In genomic region chr12:50620975-50621360, GRCh38 we compare ENCODE assay signal across 12 cellular contexts.
DNase-seq lines count a peak whose midpoint lies in the region; ATAC-seq and TF ChIP-seq lines count a peak whose summit lies in the region.
"Had no signal": no experiment of that assay in that cellular context is flagged by ENCODE, and none has a peak within 500 bp of the region (broad histone marks: within the 10 kb centered on the region; RNA-seq: fewer than 3 reads in every experiment).

No MANE protein-coding gene starts in this region.

- H3F3A ChIP-seq in SK-N-SH (replicated peaks; ENCODE audit: insufficient read depth) = peaks cover 33% of the 10 kb centered on the region

- no peak overlapping the region for H3K9ac ChIP-seq in SK-N-SH

- H3K4me3 ChIP-seq in SK-N-SH (ENCODE audit: low read depth in 2 of 2, low read length in 1 of 2) (no peak overlapping the region), esophagus squamous epithelium (no peak overlapping the region)
- H3K4me3 ChIP-seq: lower lobe of right lung, thoracic aorta had no signal

- peaks cover 49% of the 10 kb centered on the region for H3K4me1 Mint-ChIP-seq in activated CD4-positive, alpha-beta T cell treated with anti-CD3 and anti-CD28 coated beads, Interleukin-2, amount 10 ng/mL, durations not matched to agents 7 days and 5 days
- H3K4me1 Mint-ChIP-seq in activated CD4-positive, alpha-beta T cell treated with anti-CD3 and anti-CD28 coated beads, Interleukin-2, amount 10 ng/mL, durations not matched to agents 24 days and 14 days = peaks cover 37% of the 10 kb centered on the region
- peaks cover 51% of the 10 kb centered on the region for H3K4me1 Mint-ChIP-seq in stimulated activated memory B cell treated with anti-CD40 and anti-IgM and Interleukin-4, amounts not matched to agents 10 μg/mL and 1 μg/mL and 100 μg/mL, for 72 hours

- no peaks in the 10 kb centered on the region for H3K9me3 Mint-ChIP-seq in activated CD4-positive, alpha-beta T cell treated with anti-CD3 and anti-CD28 coated beads, Interleukin-2, amount 10 ng/mL, durations not matched to agents 7 days and 5 days
- H3K9me3 Mint-ChIP-seq in activated CD4-positive, alpha-beta T cell treated with anti-CD3 and anti-CD28 coated beads, Interleukin-2, amount 10 ng/mL, durations not matched to agents 24 days and 14 days = no peaks in the 10 kb centered on the region
- H3K9me3 Mint-ChIP-seq in stimulated activated memory B cell treated with anti-CD40 and anti-IgM and Interleukin-4, amounts not matched to agents 10 μg/mL and 1 μg/mL and 100 μg/mL, for 72 hours = no peaks in the 10 kb centered on the region
- H3K9me3 Mint-ChIP-seq: activated naive CD8-positive, alpha-beta T cell treated with anti-CD3 and anti-CD28 coated beads, Interleukin-2, amount 10 ng/mL, durations not matched to agents 7 days and 5 days had no signal

- no peaks in the 10 kb centered on the region for H3K9me2 ChIP-seq in SK-N-SH

- intact Hi-C loops in activated CD4-positive, alpha-beta T cell treated with anti-CD3 and anti-CD28 coated beads, Interleukin-2, amount 10 ng/mL, durations not matched to agents 24 days and 14 days (cut with micrococcal nuclease) = loop anchor here (1.0 to 5.0 kb wide), 2 partner anchors 89 to 114 kb away; no protein-coding TSS in a partner anchor
- intact Hi-C loops in esophagus squamous epithelium (cut with DNase I) = no loop called here

- no peaks in the 10 kb centered on the region; the same call in 1 of the 2 replicates for H4K20me1 ChIP-seq in SK-N-SH (ENCODE audit: insufficient read depth)

- no peak for TF ChIP-seq EP300 in SK-N-SH (IDR thresholded peaks at IDR 0.05; ENCODE audit: borderline replicate concordance in 1 of 2, low read depth in 1 of 2, low read length in 1 of 2)

- H3K27me3 Mint-ChIP-seq in activated CD4-positive, alpha-beta T cell treated with anti-CD3 and anti-CD28 coated beads, Interleukin-2, amount 10 ng/mL, durations not matched to agents 7 days and 5 days = no peaks in the 10 kb centered on the region
- H3K27me3 Mint-ChIP-seq in activated CD4-positive, alpha-beta T cell treated with anti-CD3 and anti-CD28 coated beads, Interleukin-2, amount 10 ng/mL, durations not matched to agents 24 days and 14 days = no peaks in the 10 kb centered on the region
- no peaks in the 10 kb centered on the region for H3K27me3 Mint-ChIP-seq in stimulated activated memory B cell treated with anti-CD40 and anti-IgM and Interleukin-4, amounts not matched to agents 10 μg/mL and 1 μg/mL and 100 μg/mL, for 72 hours
- H3K27me3 Mint-ChIP-seq: activated naive CD8-positive, alpha-beta T cell treated with anti-CD3 and anti-CD28 coated beads, Interleukin-2, amount 10 ng/mL, durations not matched to agents 7 days and 5 days had no signal

- H3K27ac ChIP-seq in SK-N-SH (ENCODE audit: low read depth in 2 of 2, low read length in 1 of 2) = peak overlapping the region; percentile 18 to 72; a peak in 3 of 4 replicates
- H3K27ac ChIP-seq in esophagus squamous epithelium = peak overlapping the region; percentile 37 to 76 (median 74)
- H3K27ac ChIP-seq: lower lobe of right lung, thoracic aorta had no signal

- POLR2A ChIA-PET in activated CD4-positive, alpha-beta T cell treated with anti-CD3 and anti-CD28 coated beads, Interleukin-2, amount 10 ng/mL, durations not matched to agents 7 days and 5 days (lab: Charles Lee) = no interaction called here
- POLR2A ChIA-PET in SK-N-SH (lab: Yijun Ruan, JAX) = no interaction called here

- ATAC-seq in stimulated activated memory B cell treated with anti-CD40 and anti-IgM and Interleukin-4, amounts not matched to agents 10 μg/mL and 1 μg/mL and 100 μg/mL, for 72 hours = no peak

- no peak for DNase-seq in activated CD4-positive, alpha-beta T cell treated with anti-CD3 and anti-CD28 coated beads, Interleukin-2, amount 10 ng/mL, durations not matched to agents 7 days and 5 days
- DNase-seq in activated CD4-positive, alpha-beta T cell treated with anti-CD3 and anti-CD28 coated beads, Interleukin-2, amount 10 ng/mL, durations not matched to agents 24 days and 14 days = no peak
- no peak for DNase-seq in SK-N-SH
- DNase-seq in esophagus squamous epithelium (lab: John Stamatoyannopoulos, UW) = no peak
- DNase-seq in GM03348 (ENCODE audit: low spot score) = no peak
- no peak for DNase-seq in amygdala (lab: John Stamatoyannopoulos, UW)
- DNase-seq in stimulated activated CD4-positive, alpha-beta T cell treated with anti-CD3 and anti-CD28 coated beads, Interleukin-4, amount 100 ng/mL, for 24 hours = no peak
- DNase-seq: activated naive CD8-positive, alpha-beta T cell treated with anti-CD3 and anti-CD28 coated beads, Interleukin-2, amount 10 ng/mL, durations not matched to agents 7 days and 5 days; lower lobe of right lung; SIG-M5 had no signal

- peak overlapping the region; percentile 50; the same call in 1 of the 2 replicates for H3K4me2 ChIP-seq in SK-N-SH

- peaks cover 46% of the 10 kb centered on the region; the same call in 1 of the 2 replicates for H3K79me2 ChIP-seq in SK-N-SH (ENCODE audit: insufficient read depth)

- peaks cover 4% of the 10 kb centered on the region for H3K36me3 Mint-ChIP-seq in activated CD4-positive, alpha-beta T cell treated with anti-CD3 and anti-CD28 coated beads, Interleukin-2, amount 10 ng/mL, durations not matched to agents 7 days and 5 days (ENCODE audit: low read depth)
- peaks cover 2% of the 10 kb centered on the region for H3K36me3 Mint-ChIP-seq in activated CD4-positive, alpha-beta T cell treated with anti-CD3 and anti-CD28 coated beads, Interleukin-2, amount 10 ng/mL, durations not matched to agents 24 days and 14 days (ENCODE audit: low read depth)
- H3K36me3 Mint-ChIP-seq in stimulated activated memory B cell treated with anti-CD40 and anti-IgM and Interleukin-4, amounts not matched to agents 10 μg/mL and 1 μg/mL and 100 μg/mL, for 72 hours = peaks cover 5% of the 10 kb centered on the region

- WGBS in SK-N-SH (ENCODE audit: low lambda C conversion rate) = 45% methylated on average over 1 of the region's 1 CpG
- 11 to 70% methylated on average over 1 of the region's 1 CpG for whole genome bisulfite sequencing in esophagus squamous epithelium, 2 donors

- H3K27ac Mint-ChIP-seq in activated CD4-positive, alpha-beta T cell treated with anti-CD3 and anti-CD28 coated beads, Interleukin-2, amount 10 ng/mL, durations not matched to agents 7 days and 5 days = peak overlapping the region; percentile 5
- no peak overlapping the region for H3K27ac Mint-ChIP-seq in activated CD4-positive, alpha-beta T cell treated with anti-CD3 and anti-CD28 coated beads, Interleukin-2, amount 10 ng/mL, durations not matched to agents 24 days and 14 days
- peak overlapping the region; percentile 9 for H3K27ac Mint-ChIP-seq in stimulated activated memory B cell treated with anti-CD40 and anti-IgM and Interleukin-4, amounts not matched to agents 10 μg/mL and 1 μg/mL and 100 μg/mL, for 72 hours

- TF ChIP-seq RAD21 in SK-N-SH (IDR thresholded peaks at IDR 0.05; ENCODE audit: low read length) = no peak

- H3K4me1 ChIP-seq in SK-N-SH (ENCODE audit: control insufficient read depth in 1 of 2, insufficient read depth in 2 of 2, low read depth in 1 of 2, low read length in 1 of 2) = peaks cover 17 to 54% of the 10 kb centered on the region in 2 experiments
- peaks cover 26 to 93% (median 40%) of the 10 kb centered on the region in 3 donors for H3K4me1 ChIP-seq in esophagus squamous epithelium

- no peak for TF ChIP-seq CTCF in SK-N-SH (IDR thresholded peaks at IDR 0.05)
- no peak for TF ChIP-seq CTCF in esophagus squamous epithelium (IDR thresholded peaks at IDR 0.05)

- TF ChIP-seq POLR2A in esophagus squamous epithelium (IDR thresholded peaks at IDR 0.05) = no peak

- no peak overlapping the region for H3K4me3 Mint-ChIP-seq in activated CD4-positive, alpha-beta T cell treated with anti-CD3 and anti-CD28 coated beads, Interleukin-2, amount 10 ng/mL, durations not matched to agents 7 days and 5 days
- no peak overlapping the region for H3K4me3 Mint-ChIP-seq in activated CD4-positive, alpha-beta T cell treated with anti-CD3 and anti-CD28 coated beads, Interleukin-2, amount 10 ng/mL, durations not matched to agents 24 days and 14 days
- H3K4me3 Mint-ChIP-seq in stimulated activated memory B cell treated with anti-CD40 and anti-IgM and Interleukin-4, amounts not matched to agents 10 μg/mL and 1 μg/mL and 100 μg/mL, for 72 hours = no peak overlapping the region
- H3K4me3 Mint-ChIP-seq: activated naive CD8-positive, alpha-beta T cell treated with anti-CD3 and anti-CD28 coated beads, Interleukin-2, amount 10 ng/mL, durations not matched to agents 7 days and 5 days had no signal

- H3K27me3 ChIP-seq in SK-N-SH (ENCODE audit: insufficient read depth) = no peaks in the 10 kb centered on the region
- no peaks in the 10 kb centered on the region for H3K27me3 ChIP-seq in esophagus squamous epithelium

- H3K36me3 ChIP-seq in SK-N-SH (replicated peaks in 1 of 2; ENCODE audit: control insufficient read depth in 1 of 2, insufficient read depth in 2 of 2, low read length in 1 of 2) = no peaks in the 10 kb centered on the region
- H3K36me3 ChIP-seq in esophagus squamous epithelium = peaks cover 0 to 4% (median 0%) of the 10 kb centered on the region in 3 donors
- H3K36me3 ChIP-seq: lower lobe of right lung, thoracic aorta had no signal

- H2AFZ ChIP-seq in SK-N-SH (ENCODE audit: low read depth) = no peak overlapping the region

- H3K9me3 ChIP-seq in SK-N-SH (no peaks in the 10 kb centered on the region), esophagus squamous epithelium (no peaks in the 10 kb centered on the region)
- H3K9me3 ChIP-seq: lower lobe of right lung, thoracic aorta had no signal

- CTCF ChIA-PET in activated CD4-positive, alpha-beta T cell treated with anti-CD3 and anti-CD28 coated beads, Interleukin-2, amount 10 ng/mL, durations not matched to agents 7 days and 5 days (lab: Charles Lee) = no interaction called here
- CTCF ChIA-PET in SK-N-SH (lab: Yijun Ruan, JAX) = interaction anchor here (1.3 to 2.7 kb wide), 2 partner anchors 78 to 116 kb away, joined by 3 to 9 read pairs; partner anchors contain the start of gene DIP2B

TF ChIP-seq in SK-N-SH, 30 proteins besides CTCF, POLR2A, EP300 and RAD21:
- TF ChIP-seq MAX (IDR thresholded peaks at IDR 0.05; ENCODE audit: low read depth) = no peak
- 0 out of 2 replicates have a peak, but pooled peaks have one; percentile 4 for TF ChIP-seq TEAD4 (IDR thresholded peaks at IDR 0.05; ENCODE audit: borderline replicate concordance, insufficient read depth)
